ENCODE assay signal across 2 cellular contexts in the genomic region with DNA sequence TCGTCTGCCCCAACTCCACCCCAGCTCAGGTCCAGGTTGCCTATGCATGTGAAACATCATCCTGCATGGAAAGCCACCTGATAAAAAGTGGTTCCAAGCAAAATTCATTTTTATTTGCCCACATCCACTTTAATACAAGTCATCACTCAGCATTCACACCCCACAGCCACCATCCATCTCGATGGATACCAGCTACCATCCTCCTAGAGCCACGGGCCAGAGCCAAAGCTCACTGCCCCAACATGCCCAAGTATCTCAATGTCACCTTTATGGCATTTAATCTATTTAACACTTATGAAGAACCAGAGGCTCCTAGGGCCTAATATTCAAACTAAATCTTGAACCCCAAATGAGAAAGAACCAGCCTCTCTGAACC.
TF ChIP-seq lines count a peak whose summit lies in the region.

No MANE protein-coding gene starts in this region.

TF ChIP-seq in SK-N-SH, 30 proteins besides CTCF, POLR2A, EP300 and RAD21:
- TF ChIP-seq, protein P1, sequence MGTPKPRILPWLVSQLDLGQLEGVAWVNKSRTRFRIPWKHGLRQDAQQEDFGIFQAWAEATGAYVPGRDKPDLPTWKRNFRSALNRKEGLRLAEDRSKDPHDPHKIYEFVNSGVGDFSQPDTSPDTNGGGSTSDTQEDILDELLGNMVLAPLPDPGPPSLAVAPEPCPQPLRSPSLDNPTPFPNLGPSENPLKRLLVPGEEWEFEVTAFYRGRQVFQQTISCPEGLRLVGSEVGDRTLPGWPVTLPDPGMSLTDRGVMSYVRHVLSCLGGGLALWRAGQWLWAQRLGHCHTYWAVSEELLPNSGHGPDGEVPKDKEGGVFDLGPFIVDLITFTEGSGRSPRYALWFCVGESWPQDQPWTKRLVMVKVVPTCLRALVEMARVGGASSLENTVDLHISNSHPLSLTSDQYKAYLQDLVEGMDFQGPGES (IDR thresholded peaks at IDR 0.05; ENCODE audit: low read depth, low read length): no peak
- TF ChIP-seq TAF1 (IDR thresholded peaks at IDR 0.05; ENCODE audit: borderline replicate concordance, low read depth, low read length) (no peak), USF1 (IDR thresholded peaks at IDR 0.05; ENCODE audit: borderline replicate concordance, low read depth) (no peak), YY1 (IDR thresholded peaks at IDR 0.05; ENCODE audit: low read depth) (no peak), MEF2A (IDR thresholded peaks at IDR 0.05; ENCODE audit: borderline replicate concordance, low read depth) (no peak), CHD2 (IDR thresholded peaks at IDR 0.05; ENCODE audit: low read length, partially characterized antibody) (no peak), TCF12 (IDR thresholded peaks at IDR 0.05) (no peak), POLR2AphosphoS5 (IDR thresholded peaks at IDR 0.05; ENCODE audit: low read depth, low read length) (0 out of 2 replicates have a peak, but pooled peaks have one; percentile 0), JUND (IDR thresholded peaks at IDR 0.05) (no peak)

TF ChIP-seq in SK-N-SH treated with all-trans-retinoic acid at 6 μM for 48 hours, 23 proteins besides CTCF, POLR2A, EP300 and RAD21:
- no peak for TF ChIP-seq OSR1 (CRISPR knock-in tag; IDR thresholded peaks at IDR 0.05)
- TF ChIP-seq ZNF70 (CRISPR knock-in tag; IDR thresholded peaks at IDR 0.05): no peak
- TF ChIP-seq ESRRG (CRISPR knock-in tag; IDR thresholded peaks at IDR 0.05): no peak
- TF ChIP-seq, protein P2, sequence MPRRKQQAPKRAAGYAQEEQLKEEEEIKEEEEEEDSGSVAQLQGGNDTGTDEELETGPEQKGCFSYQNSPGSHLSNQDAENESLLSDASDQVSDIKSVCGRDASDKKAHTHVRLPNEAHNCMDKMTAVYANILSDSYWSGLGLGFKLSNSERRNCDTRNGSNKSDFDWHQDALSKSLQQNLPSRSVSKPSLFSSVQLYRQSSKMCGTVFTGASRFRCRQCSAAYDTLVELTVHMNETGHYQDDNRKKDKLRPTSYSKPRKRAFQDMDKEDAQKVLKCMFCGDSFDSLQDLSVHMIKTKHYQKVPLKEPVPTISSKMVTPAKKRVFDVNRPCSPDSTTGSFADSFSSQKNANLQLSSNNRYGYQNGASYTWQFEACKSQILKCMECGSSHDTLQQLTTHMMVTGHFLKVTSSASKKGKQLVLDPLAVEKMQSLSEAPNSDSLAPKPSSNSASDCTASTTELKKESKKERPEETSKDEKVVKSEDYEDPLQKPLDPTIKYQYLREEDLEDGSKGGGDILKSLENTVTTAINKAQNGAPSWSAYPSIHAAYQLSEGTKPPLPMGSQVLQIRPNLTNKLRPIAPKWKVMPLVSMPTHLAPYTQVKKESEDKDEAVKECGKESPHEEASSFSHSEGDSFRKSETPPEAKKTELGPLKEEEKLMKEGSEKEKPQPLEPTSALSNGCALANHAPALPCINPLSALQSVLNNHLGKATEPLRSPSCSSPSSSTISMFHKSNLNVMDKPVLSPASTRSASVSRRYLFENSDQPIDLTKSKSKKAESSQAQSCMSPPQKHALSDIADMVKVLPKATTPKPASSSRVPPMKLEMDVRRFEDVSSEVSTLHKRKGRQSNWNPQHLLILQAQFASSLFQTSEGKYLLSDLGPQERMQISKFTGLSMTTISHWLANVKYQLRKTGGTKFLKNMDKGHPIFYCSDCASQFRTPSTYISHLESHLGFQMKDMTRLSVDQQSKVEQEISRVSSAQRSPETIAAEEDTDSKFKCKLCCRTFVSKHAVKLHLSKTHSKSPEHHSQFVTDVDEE (CRISPR knock-in tag; IDR thresholded peaks at IDR 0.05): no peak
- no peak for TF ChIP-seq ZFP3 (CRISPR knock-in tag; IDR thresholded peaks at IDR 0.05)
- no peak for TF ChIP-seq POU6F1 (CRISPR knock-in tag; IDR thresholded peaks at IDR 0.05; ENCODE audit: borderline replicate concordance, low read depth)
- TF ChIP-seq ARNTL (CRISPR knock-in tag; IDR thresholded peaks at IDR 0.05; ENCODE audit: borderline replicate concordance, low read depth): no peak
- TF ChIP-seq GLIS3 (CRISPR knock-in tag; IDR thresholded peaks at IDR 0.05): no peak
- TF ChIP-seq BACH2 (CRISPR knock-in tag; IDR thresholded peaks at IDR 0.05; ENCODE audit: borderline replicate concordance): no peak
- TF ChIP-seq TOX (CRISPR knock-in tag; IDR thresholded peaks at IDR 0.05; ENCODE audit: borderline replicate concordance): no peak
- no peak for TF ChIP-seq ZFP30 (CRISPR knock-in tag; IDR thresholded peaks at IDR 0.05)
- TF ChIP-seq, protein P3, sequence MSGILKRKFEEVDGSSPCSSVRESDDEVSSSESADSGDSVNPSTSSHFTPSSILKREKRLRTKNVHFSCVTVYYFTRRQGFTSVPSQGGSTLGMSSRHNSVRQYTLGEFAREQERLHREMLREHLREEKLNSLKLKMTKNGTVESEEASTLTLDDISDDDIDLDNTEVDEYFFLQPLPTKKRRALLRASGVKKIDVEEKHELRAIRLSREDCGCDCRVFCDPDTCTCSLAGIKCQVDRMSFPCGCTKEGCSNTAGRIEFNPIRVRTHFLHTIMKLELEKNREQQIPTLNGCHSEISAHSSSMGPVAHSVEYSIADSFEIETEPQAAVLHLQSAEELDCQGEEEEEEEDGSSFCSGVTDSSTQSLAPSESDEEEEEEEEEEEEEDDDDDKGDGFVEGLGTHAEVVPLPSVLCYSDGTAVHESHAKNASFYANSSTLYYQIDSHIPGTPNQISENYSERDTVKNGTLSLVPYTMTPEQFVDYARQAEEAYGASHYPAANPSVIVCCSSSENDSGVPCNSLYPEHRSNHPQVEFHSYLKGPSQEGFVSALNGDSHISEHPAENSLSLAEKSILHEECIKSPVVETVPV (CRISPR knock-in tag; IDR thresholded peaks at IDR 0.05): no peak
- no peak for TF ChIP-seq RARB (CRISPR knock-in tag; IDR thresholded peaks at IDR 0.05)
- no peak for TF ChIP-seq CSDC2 (CRISPR knock-in tag; IDR thresholded peaks at IDR 0.05)
- TF ChIP-seq, protein P4, sequence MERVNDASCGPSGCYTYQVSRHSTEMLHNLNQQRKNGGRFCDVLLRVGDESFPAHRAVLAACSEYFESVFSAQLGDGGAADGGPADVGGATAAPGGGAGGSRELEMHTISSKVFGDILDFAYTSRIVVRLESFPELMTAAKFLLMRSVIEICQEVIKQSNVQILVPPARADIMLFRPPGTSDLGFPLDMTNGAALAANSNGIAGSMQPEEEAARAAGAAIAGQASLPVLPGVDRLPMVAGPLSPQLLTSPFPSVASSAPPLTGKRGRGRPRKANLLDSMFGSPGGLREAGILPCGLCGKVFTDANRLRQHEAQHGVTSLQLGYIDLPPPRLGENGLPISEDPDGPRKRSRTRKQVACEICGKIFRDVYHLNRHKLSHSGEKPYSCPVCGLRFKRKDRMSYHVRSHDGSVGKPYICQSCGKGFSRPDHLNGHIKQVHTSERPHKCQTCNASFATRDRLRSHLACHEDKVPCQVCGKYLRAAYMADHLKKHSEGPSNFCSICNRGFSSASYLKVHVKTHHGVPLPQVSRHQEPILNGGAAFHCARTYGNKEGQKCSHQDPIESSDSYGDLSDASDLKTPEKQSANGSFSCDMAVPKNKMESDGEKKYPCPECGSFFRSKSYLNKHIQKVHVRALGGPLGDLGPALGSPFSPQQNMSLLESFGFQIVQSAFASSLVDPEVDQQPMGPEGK (CRISPR knock-in tag; IDR thresholded peaks at IDR 0.05; ENCODE audit: borderline replicate concordance): no peak
- TF ChIP-seq ZNF565 (CRISPR knock-in tag; conservative IDR thresholded peaks at IDR 0.05; ENCODE audit: low read depth): no peak
- TF ChIP-seq CREB5 (CRISPR knock-in tag; IDR thresholded peaks at IDR 0.05; ENCODE audit: low read depth): no peak
- no peak for TF ChIP-seq TCF4 (CRISPR knock-in tag; IDR thresholded peaks at IDR 0.05; ENCODE audit: borderline replicate concordance)
- TF ChIP-seq ZNF8 (CRISPR knock-in tag; IDR thresholded peaks at IDR 0.05): no peak
- TF ChIP-seq PPARA (CRISPR knock-in tag; IDR thresholded peaks at IDR 0.05; ENCODE audit: borderline replicate concordance): no peak
